8 cellular contexts compared by ENCODE assay signal in the genomic region with DNA sequence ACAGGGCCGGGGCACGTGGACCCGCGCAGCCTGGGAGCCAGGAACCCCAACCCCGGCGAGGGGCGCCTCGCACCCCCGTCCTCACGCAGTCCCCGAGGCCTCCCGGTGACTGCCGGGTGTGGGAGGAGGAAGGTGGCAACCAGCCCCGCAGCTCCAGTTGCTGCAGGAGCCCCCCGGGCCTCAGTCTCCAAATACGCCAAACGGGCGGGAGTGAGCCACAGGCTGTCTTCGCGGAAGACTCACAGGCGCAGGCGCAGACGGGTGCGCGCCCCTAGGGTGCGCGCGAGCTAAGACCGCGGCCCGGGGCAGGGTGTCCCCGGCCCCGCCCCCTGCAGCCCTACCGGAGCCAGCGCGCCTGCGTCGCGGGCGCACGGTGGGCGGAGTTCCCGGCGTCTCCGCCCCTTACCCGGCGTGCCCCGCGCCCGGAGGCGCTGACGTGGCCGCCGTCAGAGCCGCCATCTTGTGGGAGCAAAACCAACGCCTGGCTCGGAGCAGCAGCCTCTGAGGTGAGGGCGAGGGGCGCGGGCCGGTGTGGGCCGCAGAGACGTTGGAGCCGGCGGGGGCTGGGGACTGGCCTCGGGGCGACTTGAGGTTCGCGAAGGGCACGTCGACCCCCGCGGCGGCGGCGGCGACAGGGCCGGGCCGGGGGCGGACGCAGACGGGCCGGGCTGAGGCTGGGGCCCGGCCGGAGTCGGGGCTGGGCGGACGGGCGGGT. TPM values are rescaled to one million over a fixed set of nuclear protein-coding genes. Genes with fewer than 3 reads are reported as not detected.
DNase-seq lines count a peak whose midpoint lies in the region; ATAC-seq and TF ChIP-seq lines count a peak whose summit lies in the region.

A gene (plus strand): TSS at position 449 of the 715 bp plus-strand sequence. CDS start 14,407 bp downstream, outside the sequence.

- intact Hi-C loops in colonic mucosa (cut with DNase I), result no loop called here

- no peaks in the 10 kb centered on the region for H3K27me3 ChIP-seq in BE2C
- no peaks in the 10 kb centered on the region for H3K27me3 ChIP-seq in colonic mucosa

- H3K9ac ChIP-seq in colonic mucosa (ENCODE audit: low read depth in 2 of 2, low read length in 2 of 2), result peak within 1 kb of the TSS; percentile 97 to 100

- TF ChIP-seq CTCF in BE2C (IDR thresholded peaks at IDR 0.05; ENCODE audit: low read depth, low read length) (no peak), colonic mucosa (IDR thresholded peaks at IDR 0.05) (no peak)

- peak within 1 kb of the TSS; percentile 92 for H3K4me3 ChIP-seq in BE2C (ENCODE audit: low read depth, low read length)
- peak within 1 kb of the TSS; percentile 92 for H3K4me3 ChIP-seq in colonic mucosa

- peak; percentile 87 for ATAC-seq in GM19324 (IDR thresholded peaks at IDR 0.05; ENCODE audit: low FRiP score, unreplicated experiment)
- peak; percentile 69 for ATAC-seq in HG03460 (IDR thresholded peaks at IDR 0.05; ENCODE audit: unreplicated experiment)

- H3K4me1 ChIP-seq in BE2C, result peaks cover 6% of the 10 kb centered on the region
- H3K4me1 ChIP-seq in colonic mucosa, result peaks cover 36% of the 10 kb centered on the region

- H3K36me3 ChIP-seq in BE2C, result peaks cover 32% of the 10 kb centered on the region
- H3K36me3 ChIP-seq in colonic mucosa, result no peaks in the 10 kb centered on the region

- H3K9me3 ChIP-seq in BE2C, result no peaks in the 10 kb centered on the region
- H3K9me3 ChIP-seq in colonic mucosa, result no peaks in the 10 kb centered on the region

- peak within 1 kb of the TSS; percentile 96 for H3K27ac ChIP-seq in colonic mucosa

- peak; percentile 95 for DNase-seq in BE2C
- DNase-seq in NCI-H526 (lab: John Stamatoyannopoulos, UW), result peak; percentile 49 to 91
- DNase-seq in activated CD4-positive, alpha-beta T cell treated with anti-CD3 and anti-CD28 coated beads for 48 hours, result peak; percentile 93
- peak; percentile 92 for DNase-seq in colonic mucosa
- peak; percentile 98 for DNase-seq in left kidney (ENCODE audit: low read depth, low spot score)
- DNase-seq in stimulated activated CD4-positive, alpha-beta T cell treated with anti-CD3 and anti-CD28 coated beads, Interleukin-1b, Interleukin-23, amount 100 ng/mL, for 48 hours, result peak; percentile 92

RNA-seq across cellular contexts. Expression of the gene that starts here (rescaled TPM):
- 1,294 TPM for polyA plus RNA-seq in BE2C (2012; ENCODE audit: insufficient read depth, insufficient read length, low read depth)
- 100 to 1,000 TPM; 522 to 586 TPM for total RNA-seq in colonic mucosa

Comparison
In these comparisons a context has a peak if more than half of its experiments do, and no peak if none do; other contexts are left out.
1. Peak in every context shown above with its lines: DNase-seq, ATAC-seq, H3K4me3 ChIP-seq and H3K27ac ChIP-seq.